In the genomic region with DNA sequence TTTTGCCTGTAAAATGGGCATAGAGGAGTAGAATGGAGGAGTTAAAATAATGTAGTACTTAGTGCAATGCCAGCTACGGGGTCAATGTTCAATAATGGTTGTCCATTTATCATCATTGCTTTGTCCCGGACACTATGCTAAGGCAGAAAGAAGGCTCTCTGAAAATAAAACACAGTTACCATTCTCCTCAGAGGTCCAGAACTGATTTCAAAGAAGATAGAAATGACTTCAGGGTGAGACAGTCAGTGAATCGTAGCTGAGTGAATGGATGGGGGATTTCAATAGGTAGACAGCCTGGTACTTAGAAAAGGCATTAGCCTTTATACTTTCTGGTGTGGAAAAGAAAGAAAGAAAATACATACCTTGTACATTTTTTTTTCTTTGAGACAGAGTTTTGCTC, we compare ENCODE assay signal across 8 cellular contexts. TPM values are rescaled to one million over a fixed set of nuclear protein-coding genes. Genes with fewer than 3 reads are reported as not detected.
DNase-seq lines count a peak whose midpoint lies in the region; ATAC-seq lines count a peak whose summit lies in the region.

No MANE protein-coding gene starts in this region.

- H3K9ac ChIP-seq in iPS-15b (ENCODE audit: low read depth, low read length), result no peak overlapping the region

- H3K36me3 Mint-ChIP-seq in T-helper 1 cell treated with Interleukin-12 subunit alpha and Interleukin-12 subunit beta and Interleukin-4 antibody, amounts not matched to agents 30 μg/mL and 1 μg/mL, for 36 hours (ENCODE audit: low read depth), result peaks cover 6% of the 10 kb centered on the region
- peaks cover 2% of the 10 kb centered on the region for H3K36me3 Mint-ChIP-seq in activated T-helper 1 cell treated with anti-CD3 and anti-CD28 coated beads, Interleukin-12 subunit alpha, Interleukin-12 subunit beta, Interleukin-2, Interleukin-4 antibody, amounts not matched to agents 30 ng/mL and 10 ng/mL and 1 ng/mL, durations not matched to agents 14 hours and 24 hours and 36 hours (ENCODE audit: low read depth)
- H3K36me3 Mint-ChIP-seq in stimulated activated effector memory CD8-positive, alpha-beta T cell treated with anti-CD3 and anti-CD28 coated beads, Interleukin-12 subunit alpha, Interleukin-12 subunit beta, amount 100 ng/mL, for 72 hours, result peaks cover 19% of the 10 kb centered on the region

- peak overlapping the region; percentile 87 for H3K27ac Mint-ChIP-seq in T-helper 1 cell treated with Interleukin-12 subunit alpha and Interleukin-12 subunit beta and Interleukin-4 antibody, amounts not matched to agents 30 μg/mL and 1 μg/mL, for 36 hours
- H3K27ac Mint-ChIP-seq in activated T-helper 1 cell treated with anti-CD3 and anti-CD28 coated beads, Interleukin-12 subunit alpha, Interleukin-12 subunit beta, Interleukin-2, Interleukin-4 antibody, amounts not matched to agents 30 ng/mL and 10 ng/mL and 1 ng/mL, durations not matched to agents 14 hours and 24 hours and 36 hours, result peak overlapping the region; percentile 92
- H3K27ac Mint-ChIP-seq in stimulated activated effector memory CD8-positive, alpha-beta T cell treated with anti-CD3 and anti-CD28 coated beads, Interleukin-12 subunit alpha, Interleukin-12 subunit beta, amount 100 ng/mL, for 72 hours, result peak overlapping the region; percentile 83

- H3K4me3 ChIP-seq in iPS-15b (ENCODE audit: low read depth, low read length), result peak overlapping the region; percentile 73

- peaks cover 24% of the 10 kb centered on the region for H3K4me1 Mint-ChIP-seq in T-helper 1 cell treated with Interleukin-12 subunit alpha and Interleukin-12 subunit beta and Interleukin-4 antibody, amounts not matched to agents 30 μg/mL and 1 μg/mL, for 36 hours (ENCODE audit: low read depth)
- H3K4me1 Mint-ChIP-seq in activated T-helper 1 cell treated with anti-CD3 and anti-CD28 coated beads, Interleukin-12 subunit alpha, Interleukin-12 subunit beta, Interleukin-2, Interleukin-4 antibody, amounts not matched to agents 30 ng/mL and 10 ng/mL and 1 ng/mL, durations not matched to agents 14 hours and 24 hours and 36 hours (ENCODE audit: low read depth), result peaks cover 29% of the 10 kb centered on the region
- H3K4me1 Mint-ChIP-seq in stimulated activated effector memory CD8-positive, alpha-beta T cell treated with anti-CD3 and anti-CD28 coated beads, Interleukin-12 subunit alpha, Interleukin-12 subunit beta, amount 100 ng/mL, for 72 hours, result peaks cover 36% of the 10 kb centered on the region

- no peak for ATAC-seq in stimulated activated effector memory CD8-positive, alpha-beta T cell treated with anti-CD3 and anti-CD28 coated beads, Interleukin-12 subunit alpha, Interleukin-12 subunit beta, amount 100 ng/mL, for 72 hours
- no peak for ATAC-seq in GM19463 (IDR thresholded peaks at IDR 0.05; ENCODE audit: unreplicated experiment)
- no peak for ATAC-seq in GM19328 (IDR thresholded peaks at IDR 0.05; ENCODE audit: unreplicated experiment)
- no peak for ATAC-seq in GM18517 (IDR thresholded peaks at IDR 0.05; ENCODE audit: unreplicated experiment)

- intact Hi-C loops in activated T-helper 1 cell treated with anti-CD3 and anti-CD28 coated beads, Interleukin-12 subunit alpha, Interleukin-12 subunit beta, Interleukin-2, Interleukin-4 antibody, amounts not matched to agents 30 ng/mL and 10 ng/mL and 1 ng/mL, durations not matched to agents 14 hours and 24 hours and 36 hours (cut with micrococcal nuclease), result loop anchor here (5.0 kb wide), 2 partner anchors 445 to 845 kb away; no protein-coding TSS in a partner anchor

- H3K4me3 Mint-ChIP-seq in T-helper 1 cell treated with Interleukin-12 subunit alpha and Interleukin-12 subunit beta and Interleukin-4 antibody, amounts not matched to agents 30 μg/mL and 1 μg/mL, for 36 hours, result peak overlapping the region; percentile 85
- peak overlapping the region; percentile 86 for H3K4me3 Mint-ChIP-seq in activated T-helper 1 cell treated with anti-CD3 and anti-CD28 coated beads, Interleukin-12 subunit alpha, Interleukin-12 subunit beta, Interleukin-2, Interleukin-4 antibody, amounts not matched to agents 30 ng/mL and 10 ng/mL and 1 ng/mL, durations not matched to agents 14 hours and 24 hours and 36 hours
- peak overlapping the region; percentile 87 for H3K4me3 Mint-ChIP-seq in stimulated activated effector memory CD8-positive, alpha-beta T cell treated with anti-CD3 and anti-CD28 coated beads, Interleukin-12 subunit alpha, Interleukin-12 subunit beta, amount 100 ng/mL, for 72 hours

- no peaks in the 10 kb centered on the region for H3K27me3 ChIP-seq in iPS-15b (ENCODE audit: control insufficient read depth, insufficient read depth, low read length)

- no peaks in the 10 kb centered on the region for H3K9me3 Mint-ChIP-seq in T-helper 1 cell treated with Interleukin-12 subunit alpha and Interleukin-12 subunit beta and Interleukin-4 antibody, amounts not matched to agents 30 μg/mL and 1 μg/mL, for 36 hours
- no peaks in the 10 kb centered on the region for H3K9me3 Mint-ChIP-seq in activated T-helper 1 cell treated with anti-CD3 and anti-CD28 coated beads, Interleukin-12 subunit alpha, Interleukin-12 subunit beta, Interleukin-2, Interleukin-4 antibody, amounts not matched to agents 30 ng/mL and 10 ng/mL and 1 ng/mL, durations not matched to agents 14 hours and 24 hours and 36 hours
- H3K9me3 Mint-ChIP-seq in stimulated activated effector memory CD8-positive, alpha-beta T cell treated with anti-CD3 and anti-CD28 coated beads, Interleukin-12 subunit alpha, Interleukin-12 subunit beta, amount 100 ng/mL, for 72 hours, result no peaks in the 10 kb centered on the region

- no peak for DNase-seq in T-helper 1 cell
- no peak for DNase-seq in activated T-helper 1 cell treated with anti-CD3 and anti-CD28 coated beads, Interleukin-12 subunit alpha, Interleukin-12 subunit beta, Interleukin-2, Interleukin-4 antibody, amounts not matched to agents 30 ng/mL and 10 ng/mL and 1 ng/mL, durations not matched to agents 14 hours and 24 hours and 36 hours (ENCODE audit: low spot score)
- no peak for DNase-seq in stimulated activated effector memory CD8-positive, alpha-beta T cell treated with anti-CD3 and anti-CD28 coated beads, Interleukin-12 subunit alpha, Interleukin-12 subunit beta, amount 100 ng/mL, for 72 hours (ENCODE audit: low spot score in 2 of 2)

- H3K36me3 ChIP-seq in iPS-15b (ENCODE audit: control insufficient read depth, insufficient read depth, low read length), result no peaks in the 10 kb centered on the region

- H3K27me3 Mint-ChIP-seq in T-helper 1 cell treated with Interleukin-12 subunit alpha and Interleukin-12 subunit beta and Interleukin-4 antibody, amounts not matched to agents 30 μg/mL and 1 μg/mL, for 36 hours (ENCODE audit: low read depth), result no peaks in the 10 kb centered on the region
- no peaks in the 10 kb centered on the region for H3K27me3 Mint-ChIP-seq in activated T-helper 1 cell treated with anti-CD3 and anti-CD28 coated beads, Interleukin-12 subunit alpha, Interleukin-12 subunit beta, Interleukin-2, Interleukin-4 antibody, amounts not matched to agents 30 ng/mL and 10 ng/mL and 1 ng/mL, durations not matched to agents 14 hours and 24 hours and 36 hours (ENCODE audit: insufficient read depth)

- no peaks in the 10 kb centered on the region for H3K9me3 ChIP-seq in iPS-15b (ENCODE audit: control insufficient read depth, insufficient read depth, low read length)

- H3K4me1 ChIP-seq in iPS-15b (ENCODE audit: control insufficient read depth, insufficient read depth, low read length), result peaks cover 10% of the 10 kb centered on the region

RNA-seq across cellular contexts. Expression of a gene that starts 1.2 kb away (rescaled TPM):
- total RNA-seq in activated T-helper 1 cell treated with anti-CD3 and anti-CD28 coated beads, Interleukin-12 subunit alpha, Interleukin-12 subunit beta, Interleukin-2, Interleukin-4 antibody, amounts not matched to agents 30 ng/mL and 10 ng/mL and 1 ng/mL, durations not matched to agents 14 hours and 24 hours and 36 hours, result 23.9 and 28.5 TPM in 2 replicates

RNA-seq across cellular contexts. Expression of a gene that starts 50.5 kb away (rescaled TPM):
- 53.3 and 53.4 TPM in 2 replicates for total RNA-seq in activated T-helper 1 cell treated with anti-CD3 and anti-CD28 coated beads, Interleukin-12 subunit alpha, Interleukin-12 subunit beta, Interleukin-2, Interleukin-4 antibody, amounts not matched to agents 30 ng/mL and 10 ng/mL and 1 ng/mL, durations not matched to agents 14 hours and 24 hours and 36 hours
